8 cellular contexts compared by ENCODE assay signal in the genomic region with DNA sequence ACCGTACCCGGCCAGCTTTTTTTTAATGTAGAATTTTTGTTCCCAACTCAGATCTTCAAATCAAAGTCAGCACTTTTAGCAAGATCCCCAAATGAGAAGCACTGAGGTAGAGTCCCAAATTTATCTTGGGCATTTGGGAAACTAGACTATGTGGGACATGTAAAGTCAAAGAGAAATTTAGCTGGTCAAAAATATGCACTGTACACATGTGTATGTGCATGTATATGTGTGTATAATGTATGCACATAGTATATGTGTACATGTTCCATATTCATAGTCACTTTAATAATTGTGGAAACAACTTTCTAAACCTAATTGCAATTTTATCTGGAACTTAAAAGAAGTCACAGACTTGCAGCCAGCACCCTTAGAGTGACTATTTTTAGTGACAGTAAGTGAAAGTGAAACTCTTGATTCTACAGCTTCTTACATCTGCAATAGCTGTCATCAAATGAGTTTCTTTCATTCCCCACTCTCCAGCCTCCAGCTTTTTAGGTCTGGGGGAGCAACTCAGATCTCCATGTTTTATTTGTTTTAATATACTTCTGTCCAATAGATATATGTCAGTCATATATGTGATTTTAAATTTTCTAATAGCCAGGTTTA. TPM values are rescaled to one million over a fixed set of nuclear protein-coding genes. Genes with fewer than 3 reads are reported as not detected.
A peak's percentile ranks its signal among the peaks of the same experiment; 100 is the strongest.
DNase-seq lines count a peak whose midpoint lies in the region; ATAC-seq and TF ChIP-seq lines count a peak whose summit lies in the region.

No MANE protein-coding gene starts in this region.

- no peaks in the 10 kb centered on the region for H3K9me3 Mint-ChIP-seq in activated naive CD4-positive, alpha-beta T cell treated with anti-CD3 and anti-CD28 coated beads, Interleukin-2, amount 50 U/mL, for 72 hours
- H3K9me3 Mint-ChIP-seq in activated B cell treated with CpG ODN at 0.5 μM for 24 hours, result no peaks in the 10 kb centered on the region

- 90 to 95% methylated on average over 2 of the region's 2 CpGs for WGBS in sigmoid colon, 2 donors

- peaks cover 0 to 17% (median 6%) of the 10 kb centered on the region in 4 donors for H3K4me1 ChIP-seq in sigmoid colon

- no peaks in the 10 kb centered on the region for H3K9me3 ChIP-seq in sigmoid colon

- H3K27ac Mint-ChIP-seq in activated naive CD4-positive, alpha-beta T cell treated with anti-CD3 and anti-CD28 coated beads, Interleukin-2, amount 50 U/mL, for 72 hours, result no peak overlapping the region
- peak overlapping the region; percentile 46 for H3K27ac Mint-ChIP-seq in activated B cell treated with CpG ODN at 0.5 μM for 24 hours

- TF ChIP-seq EP300 in sigmoid colon (IDR thresholded peaks at IDR 0.05), result no peak

- H3K36me3 ChIP-seq in sigmoid colon, result peaks cover 0 to 32% (median 9%) of the 10 kb centered on the region in 4 donors

- H3K4me3 ChIP-seq in sigmoid colon, result no peak overlapping the region

- CTCF ChIA-PET in activated B cell treated with CpG ODN at 0.5 μM for 24 hours (lab: Charles Lee), result interaction anchor here (1.0 kb wide), 1 partner anchor 55 kb away, joined by 4 read pairs; no protein-coding TSS in a partner anchor

- intact Hi-C loops in activated B cell treated with CpG ODN at 0.5 μM for 24 hours (cut with micrococcal nuclease), result loop anchor here (1.0 kb wide), 1 partner anchor 54 kb away; a partner anchor contains a TSS
- intact Hi-C loops in sigmoid colon (cut with DNase I), result no loop called here

- H3K27me3 ChIP-seq in sigmoid colon, result no peaks in the 10 kb centered on the region

- TF ChIP-seq CTCF in activated B cell treated with CpG ODN at 0.5 μM for 24 hours (IDR thresholded peaks at IDR 0.05) (no peak), sigmoid colon (IDR thresholded peaks at IDR 0.05) (no peak)

- TF ChIP-seq POLR2A in sigmoid colon (IDR thresholded peaks at IDR 0.05), result no peak

- H3K27ac ChIP-seq in sigmoid colon, result peak overlapping the region in 3 of 4 donors; percentile 44 to 55 (median 51)

- H3K4me1 Mint-ChIP-seq in activated B cell treated with CpG ODN at 0.5 μM for 24 hours, result peaks cover 13% of the 10 kb centered on the region

- no peaks in the 10 kb centered on the region for H3K27me3 Mint-ChIP-seq in activated B cell treated with CpG ODN at 0.5 μM for 24 hours

- peaks cover 6 to 12% of the 10 kb centered on the region in 2 donors for H3K36me3 Mint-ChIP-seq in activated naive CD4-positive, alpha-beta T cell treated with anti-CD3 and anti-CD28 coated beads, Interleukin-2, amount 50 U/mL, for 72 hours
- H3K36me3 Mint-ChIP-seq in activated B cell treated with CpG ODN at 0.5 μM for 24 hours (ENCODE audit: low read depth), result peaks cover 29% of the 10 kb centered on the region

- peak; percentile 80 to 85 for ATAC-seq in activated naive CD4-positive, alpha-beta T cell treated with anti-CD3 and anti-CD28 coated beads, Interleukin-2, amount 50 U/mL, for 72 hours
- ATAC-seq in HG03039 (IDR thresholded peaks at IDR 0.05; ENCODE audit: unreplicated experiment) (peak; percentile 89), activated B cell treated with CpG ODN at 0.5 μM for 24 hours (ENCODE audit: low read depth) (peak; percentile 78)

- DNase-seq in activated naive CD4-positive, alpha-beta T cell treated with anti-CD3 and anti-CD28 coated beads, Interleukin-2, amount 50 U/mL, for 72 hours (ENCODE audit: low spot score in 2 of 2), result no peak
- DNase-seq in activated naive CD4-positive, alpha-beta T cell treated with anti-CD3 and anti-CD28 coated beads, Interleukin-2, amount 50 U/mL, for 16 hours, result no peak
- DNase-seq in activated B cell treated with CpG ODN at 0.5 μM for 24 hours (no peak), sigmoid colon (no peak), epidermal melanocyte (ENCODE audit: insufficient read length, low spot score) (no peak), NCI-H1417 treated with DMSO at 0.1 percent for 48 hours (lab: John Stamatoyannopoulos, UW) (no peak), NCI-H146 treated with DMSO at 0.1 percent for 48 hours (lab: John Stamatoyannopoulos, UW; ENCODE audit: unreplicated experiment) (no peak)

- no peak overlapping the region for H3K4me3 Mint-ChIP-seq in activated B cell treated with CpG ODN at 0.5 μM for 24 hours

- POLR2A ChIA-PET in activated B cell treated with CpG ODN at 0.5 μM for 24 hours (lab: Charles Lee), result interaction anchor here (1.0 to 1.4 kb wide), 3 partner anchors 21 to 156 kb away, joined by 3 to 6 read pairs (median 4); a partner anchor contains a TSS

RNA-seq across cellular contexts. Expression of a gene that starts 53.6 kb away (rescaled TPM):
- 10 to 100 TPM; 26.0 to 40.1 TPM for total RNA-seq in activated naive CD4-positive, alpha-beta T cell treated with anti-CD3 and anti-CD28 coated beads, Interleukin-2, amount 50 U/mL, for 72 hours
- 36.7 and 37.3 TPM in 2 replicates for total RNA-seq in activated B cell treated with CpG ODN at 0.5 μM for 24 hours
- total RNA-seq in sigmoid colon, result 10 to 100 TPM; 14.5 to 23.9 (median 19.9) TPM
- 10 to 100 TPM; 11.4 to 12.0 (median 11.5) TPM for polyA plus RNA-seq in sigmoid colon

RNA-seq across cellular contexts. Expression of a gene that starts 54.4 kb away (rescaled TPM):
- total RNA-seq in activated naive CD4-positive, alpha-beta T cell treated with anti-CD3 and anti-CD28 coated beads, Interleukin-2, amount 50 U/mL, for 72 hours, result 1 to 10 TPM; 3.9 to 4.3 TPM
- 5.1 and 6.2 TPM in 2 replicates for total RNA-seq in activated B cell treated with CpG ODN at 0.5 μM for 24 hours
- 10 to 100 TPM; 10.2 to 34.9 (median 19.5) TPM for total RNA-seq in sigmoid colon
- 1 to 10 TPM in 2 of 3 donors, under 1 TPM in 1; 0.92 to 3.9 (median 3.0) TPM for polyA plus RNA-seq in sigmoid colon
